10 cellular contexts compared by ENCODE assay signal in the genomic region with DNA sequence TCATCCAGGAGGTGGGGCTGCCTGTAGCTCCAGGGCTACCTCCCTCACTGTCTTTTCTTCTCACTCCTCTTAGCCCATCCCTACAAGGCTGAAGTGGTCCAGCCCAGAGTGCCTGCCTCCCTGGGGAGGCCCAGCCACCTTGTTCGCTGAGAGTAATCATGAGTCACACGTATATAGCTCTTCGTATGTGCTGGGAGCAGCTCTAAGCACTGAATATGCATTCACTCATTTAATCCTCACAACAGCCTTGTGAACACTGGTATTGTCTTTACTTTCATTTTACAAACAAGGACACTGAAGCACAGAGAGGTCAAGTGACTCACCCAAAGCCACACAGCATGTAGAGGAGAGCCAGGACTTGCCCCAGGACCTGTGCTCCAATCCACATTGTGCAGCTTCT. TPM values are rescaled to one million over a fixed set of nuclear protein-coding genes. Genes with fewer than 3 reads are reported as not detected.
DNase-seq lines count a peak whose midpoint lies in the region; ATAC-seq, FAIRE-seq and TF ChIP-seq lines count a peak whose summit lies in the region.
"Had no signal": no experiment of that assay in that cellular context is flagged by ENCODE, and none has a peak within 500 bp of the region (broad histone marks: within the 10 kb centered on the region; RNA-seq: fewer than 3 reads in every experiment).

No MANE protein-coding gene starts in this region.

- H3K36me3 Mint-ChIP-seq in activated CD4-positive, alpha-beta T cell treated with anti-CD3 and anti-CD28 coated beads, Interleukin-2, amount 10 ng/mL, durations not matched to agents 7 days and 5 days (ENCODE audit: low read depth), result peaks cover 11% of the 10 kb centered on the region

- H3K27ac ChIP-seq in HepG2 (ENCODE audit: extremely low read length, insufficient read depth, low read length) (no peak overlapping the region), right lobe of liver (no peak overlapping the region), upper lobe of right lung (peak overlapping the region; percentile 13)
- H3K27ac ChIP-seq: esophagus muscularis mucosa had no signal

- POLR2A ChIA-PET in HepG2 (lab: Yijun Ruan, JAX), result no interaction called here
- POLR2A ChIA-PET in activated CD4-positive, alpha-beta T cell treated with anti-CD3 and anti-CD28 coated beads, Interleukin-2, amount 10 ng/mL, durations not matched to agents 7 days and 5 days (lab: Charles Lee), result no interaction called here

- H3K4me1 Mint-ChIP-seq in activated CD4-positive, alpha-beta T cell treated with anti-CD3 and anti-CD28 coated beads, Interleukin-2, amount 10 ng/mL, durations not matched to agents 7 days and 5 days, result peaks cover 69% of the 10 kb centered on the region

- DNase-seq in HepG2 (ENCODE audit: low spot score) (no peak), right lobe of liver (no peak), upper lobe of right lung (no peak), GM19238 (ENCODE audit: insufficient read length, low spot score) (no peak)
- DNase-seq in activated CD4-positive, alpha-beta T cell treated with anti-CD3 and anti-CD28 coated beads, Interleukin-2, amount 10 ng/mL, durations not matched to agents 7 days and 5 days, result no peak
- no peak for DNase-seq in central memory CD4-positive, alpha-beta T cell
- DNase-seq: NCI-H524 treated with DMSO at 0.1 percent for 48 hours had no signal

- H3K27me3 ChIP-seq in HepG2 (ENCODE audit: control insufficient read depth in 1 of 2, insufficient read depth in 2 of 2, low read length in 2 of 2), result peaks cover 4 to 56% of the 10 kb centered on the region in 2 experiments
- H3K27me3 ChIP-seq in right lobe of liver, result no peaks in the 10 kb centered on the region
- H3K27me3 ChIP-seq in upper lobe of right lung, result peaks cover 21% of the 10 kb centered on the region

- no peaks in the 10 kb centered on the region for H3K36me3 ChIP-seq in HepG2 (replicated peaks in 1 of 2; ENCODE audit: control insufficient read depth in 1 of 2, insufficient read depth in 2 of 2, low read length in 2 of 2)
- no peaks in the 10 kb centered on the region for H3K36me3 ChIP-seq in right lobe of liver
- H3K36me3 ChIP-seq in upper lobe of right lung, result no peaks in the 10 kb centered on the region
- H3K36me3 ChIP-seq: esophagus muscularis mucosa had no signal

- no peak for ATAC-seq in HepG2
- ATAC-seq in right lobe of liver, result no peak
- peak; percentile 83 for ATAC-seq in esophagus mucosa
- no peak for ATAC-seq in upper lobe of right lung
- ATAC-seq in HG03095 (IDR thresholded peaks at IDR 0.05; ENCODE audit: unreplicated experiment), result no peak

- no peak for FAIRE-seq in HepG2 (lab: Jason Lieb, UNC)

- TF ChIP-seq POLR2A in HepG2 (IDR thresholded peaks at IDR 0.05; ENCODE audit: insufficient read depth in 1 of 2, low read depth in 2 of 2, low read length in 2 of 2), result no peak
- TF ChIP-seq POLR2A in right lobe of liver (IDR thresholded peaks at IDR 0.05), result no peak

- no peak overlapping the region for H2AFZ ChIP-seq in HepG2 (ENCODE audit: low read length)

- peak overlapping the region; percentile 97 for H3K27ac Mint-ChIP-seq in activated CD4-positive, alpha-beta T cell treated with anti-CD3 and anti-CD28 coated beads, Interleukin-2, amount 10 ng/mL, durations not matched to agents 7 days and 5 days

- H3K27me3 Mint-ChIP-seq in activated CD4-positive, alpha-beta T cell treated with anti-CD3 and anti-CD28 coated beads, Interleukin-2, amount 10 ng/mL, durations not matched to agents 7 days and 5 days, result no peaks in the 10 kb centered on the region

- H3K9me3 ChIP-seq in HepG2 (ENCODE audit: low read length) (no peaks in the 10 kb centered on the region), right lobe of liver (no peaks in the 10 kb centered on the region), upper lobe of right lung (no peaks in the 10 kb centered on the region)
- H3K9me3 ChIP-seq: esophagus muscularis mucosa had no signal

- peaks cover 2% of the 10 kb centered on the region for H3K9me3 Mint-ChIP-seq in activated CD4-positive, alpha-beta T cell treated with anti-CD3 and anti-CD28 coated beads, Interleukin-2, amount 10 ng/mL, durations not matched to agents 7 days and 5 days

- no peak overlapping the region for H3K4me2 ChIP-seq in HepG2 (ENCODE audit: low read depth, low read length)

- TF ChIP-seq EP300 in HepG2 (IDR thresholded peaks at IDR 0.05; ENCODE audit: low read depth in 2 of 2, low read length in 2 of 2) (no peak), HepG2 (CRISPR knock-in tag; IDR thresholded peaks at IDR 0.05; ENCODE audit: borderline replicate concordance) (no peak)

- H3K4me1 ChIP-seq in HepG2 (ENCODE audit: insufficient read depth, low read length) (peaks cover 30% of the 10 kb centered on the region), right lobe of liver (peaks cover 0 to 23% (median 9%) of the 10 kb centered on the region in 4 donors), upper lobe of right lung (no peaks in the 10 kb centered on the region)

- no peak overlapping the region for H3K9ac ChIP-seq in HepG2 (ENCODE audit: insufficient read depth, low read depth, low read length)

- intact Hi-C loops in HepG2 (cut with micrococcal nuclease; ENCODE audit: unreplicated experiment), result no loop called here
- intact Hi-C loops in right lobe of liver (cut with DNase I), result no loop called here
- intact Hi-C loops in upper lobe of right lung (cut with DNase I), result no loop called here

- peak overlapping the region; percentile 83 for H3K4me3 Mint-ChIP-seq in activated CD4-positive, alpha-beta T cell treated with anti-CD3 and anti-CD28 coated beads, Interleukin-2, amount 10 ng/mL, durations not matched to agents 7 days and 5 days

- CTCF ChIA-PET in HepG2 (lab: Yijun Ruan, JAX; ENCODE audit: low intra/inter-chr PET ratio, low total read pairs), result no interaction called here
- CTCF ChIA-PET in activated CD4-positive, alpha-beta T cell treated with anti-CD3 and anti-CD28 coated beads, Interleukin-2, amount 10 ng/mL, durations not matched to agents 7 days and 5 days (lab: Charles Lee), result interaction anchor here (1.2 kb wide), 1 partner anchor 12 kb away, joined by 4 read pairs; no protein-coding TSS in a partner anchor

- no peak for TF ChIP-seq RAD21 in HepG2 (CRISPR knock-in tag; IDR thresholded peaks at IDR 0.05)

- in situ Hi-C loops in HepG2 (cut with HindIII; ENCODE audit: extremely low pct_ligation_motif_present, low pct_unique_long_range_greater_than_20kb), result no loop called here

- 43% methylated on average over 3 of the region's 3 CpGs for WGBS in HepG2 (ENCODE audit: low lambda C conversion rate)
- 97% methylated on average over 3 of the region's 3 CpGs for WGBS in right lobe of liver (ENCODE audit: insufficient coverage, low coverage, low lambda C conversion rate, missing lambda C conversion rate)

- BruUV-seq in HepG2 (replicated peaks; lab: Mats Ljungman, UMichigan), result no TSS peak

- no peaks in the 10 kb centered on the region for H4K20me1 ChIP-seq in HepG2 (ENCODE audit: insufficient read depth, low read length)

- H3K79me2 ChIP-seq in HepG2 (ENCODE audit: insufficient read depth, low read length), result no peaks in the 10 kb centered on the region

- H3K4me3 ChIP-seq in HepG2 (replicated peaks in 1 of 3; ENCODE audit: insufficient read depth in 1 of 3, low read depth in 2 of 3, low read length in 3 of 3), result no peak overlapping the region
- H3K4me3 ChIP-seq in right lobe of liver, result no peak overlapping the region
- H3K4me3 ChIP-seq in upper lobe of right lung, result no peak overlapping the region
- H3K4me3 ChIP-seq: esophagus muscularis mucosa had no signal

- TF ChIP-seq CTCF in HepG2 (CRISPR knock-in tag; IDR thresholded peaks at IDR 0.05) (no peak), right lobe of liver (IDR thresholded peaks at IDR 0.05) (no peak), upper lobe of right lung (IDR thresholded peaks at IDR 0.05) (no peak)

TF ChIP-seq in HepG2, 621 proteins besides CTCF, POLR2A, EP300 and RAD21 (continues in another document):
- no peak for TF ChIP-seq NFE2L2 (IDR thresholded peaks at IDR 0.05; ENCODE audit: low read length)
- peak; percentile 91 for TF ChIP-seq ZNF768 (CRISPR knock-in tag; IDR thresholded peaks at IDR 0.05)
- no peak for TF ChIP-seq KMT2A (CRISPR knock-in tag; IDR thresholded peaks at IDR 0.05)

RNA-seq across cellular contexts. Expression of a gene that starts 14.7 kb away (rescaled TPM):
- total RNA-seq in HepG2 (2016; rRNA removed; fragmentation: Illumina TruSeq; extraction: Trizol) (66.8 and 72.4 TPM in 2 replicates), right lobe of liver (100 to 1,000 TPM in 1 of 6 experiments, 10 to 100 TPM in 5; 16.5 to 103 (median 26.9) TPM), esophagus mucosa (24.5 TPM), upper lobe of right lung (12.9 TPM)
- 41.5 and 58.5 TPM in 2 replicates for total RNA-seq in HepG2 (2016; cell fraction: cytosol; rRNA removed; fragmentation: Illumina TruSeq; extraction: Trizol; ENCODE audit: low read depth)
- total RNA-seq in HepG2 (2016; cell fraction: insoluble cytoplasmic fraction; rRNA removed; fragmentation: Illumina TruSeq; extraction: Trizol), result 69.4 and 83.1 TPM in 2 replicates
- 47.6 and 63.2 TPM in 2 replicates for total RNA-seq in HepG2 (2016; cell fraction: membrane; rRNA removed; fragmentation: Illumina TruSeq; extraction: Trizol)
- total RNA-seq in HepG2 (2016; cell fraction: nucleus; rRNA removed; fragmentation: Illumina TruSeq; extraction: Trizol), result 23.1 and 27.7 TPM in 2 replicates
- polyA plus RNA-seq in HepG2 (2011; rRNA removed), result 44.0 and 48.4 TPM in 2 replicates
- polyA plus RNA-seq in HepG2 (2011; cell fraction: cytosol; rRNA removed), result 65.1 and 68.9 TPM in 2 replicates
- polyA plus RNA-seq in HepG2 (2011; cell fraction: nucleus; rRNA removed), result 24.4 and 25.2 TPM in 2 replicates
- 27.5 and 30.7 TPM in 2 replicates for polyA plus RNA-seq in HepG2 (2012)
- polyA plus RNA-seq in HepG2 (2016; cell fraction: cytosol; fragmentation: Illumina TruSeq; extraction: Trizol; ENCODE audit: low read depth), result 56.9 and 82.2 TPM in 2 replicates
- 94.3 and 99.6 TPM in 2 replicates for polyA plus RNA-seq in HepG2 (2016; cell fraction: insoluble cytoplasmic fraction; fragmentation: Illumina TruSeq; extraction: Trizol; ENCODE audit: low read depth)
- 61.8 and 62.4 TPM in 2 replicates for polyA plus RNA-seq in HepG2 (2016; cell fraction: membrane; fragmentation: Illumina TruSeq; extraction: Trizol; ENCODE audit: low read depth)
- 51.1 and 54.5 TPM in 2 replicates for polyA plus RNA-seq in HepG2 (2016; cell fraction: nucleus; fragmentation: Illumina TruSeq; extraction: Trizol; ENCODE audit: insufficient read depth, low read depth)
- polyA minus RNA-seq in HepG2 (2011; rRNA and poly(A)+ RNA removed; ENCODE audit: low replicate concordance), result 14.3 and 18.2 TPM in 2 replicates
- 6.4 and 11.3 TPM in 2 replicates for polyA minus RNA-seq in HepG2 (2011; cell fraction: cytosol; rRNA and poly(A)+ RNA removed)
- 6.3 and 11.4 TPM in 2 replicates for polyA minus RNA-seq in HepG2 (2011; cell fraction: nucleus; rRNA and poly(A)+ RNA removed)
- 10 to 100 TPM; 54.8 to 60.9 TPM for total RNA-seq in activated CD4-positive, alpha-beta T cell treated with anti-CD3 and anti-CD28 coated beads, Interleukin-2, amount 10 ng/mL, durations not matched to agents 7 days and 5 days
